Comparison of ENCODE assay signal across 19 cellular contexts in the genomic region with DNA sequence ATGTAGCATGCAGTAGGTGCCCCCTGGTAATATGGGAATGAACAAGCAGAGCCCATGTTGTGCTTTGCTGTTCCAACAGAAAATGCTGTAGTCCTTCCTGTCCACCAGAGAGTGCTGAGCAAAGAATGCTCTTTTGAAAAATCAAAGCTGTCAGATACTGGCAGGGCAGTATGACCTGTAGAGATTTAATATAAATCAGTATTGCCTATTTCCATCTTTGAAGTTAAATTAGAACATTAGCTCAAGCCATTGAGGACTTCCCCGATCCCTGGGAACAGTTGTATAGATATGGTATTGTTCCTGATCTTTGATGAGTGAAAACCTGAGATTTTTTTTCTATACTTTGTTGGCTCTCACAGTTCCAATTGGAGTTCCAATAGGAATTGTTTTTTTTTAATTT. TPM values are rescaled to one million over a fixed set of nuclear protein-coding genes. Genes with fewer than 3 reads are reported as not detected.
DNase-seq lines count a peak whose midpoint lies in the region; FAIRE-seq and TF ChIP-seq lines count a peak whose summit lies in the region.
"Had no signal": no experiment of that assay in that cellular context is flagged by ENCODE, and none has a peak within 500 bp of the region (broad histone marks: within the 10 kb centered on the region; RNA-seq: fewer than 3 reads in every experiment).

No MANE protein-coding gene starts in this region.

- peak; percentile 39 for FAIRE-seq in keratinocyte (lab: Jason Lieb, UNC)
- FAIRE-seq: A549, GM12878, H1, HepG2 had no signal

- H3K27me3 ChIP-seq in BE2C (no peaks in the 10 kb centered on the region), keratinocyte (ENCODE audit: control insufficient read depth, extremely low read depth, insufficient read depth, low read length) (no peaks in the 10 kb centered on the region), thyroid gland (no peaks in the 10 kb centered on the region)
- H3K27me3 ChIP-seq: BLaER1 had no signal

- no peak overlapping the region for H3K4me3 ChIP-seq in BE2C (ENCODE audit: low read depth, low read length)
- H3K4me3 ChIP-seq in keratinocyte (ENCODE audit: control insufficient read depth in 2 of 3, extremely low read depth in 1 of 3, insufficient read depth in 2 of 3, low read depth in 1 of 3, low read length in 3 of 3): no peak overlapping the region
- H3K4me3 ChIP-seq in thyroid gland (replicated peaks in 1 of 3): no peak overlapping the region
- H3K4me3 ChIP-seq: A549, BLaER1, GM12878, HAP-1 had no signal

- H3K9me3 Mint-ChIP-seq in activated naive CD8-positive, alpha-beta T cell treated with anti-CD3 and anti-CD28 coated beads for 36 hours: no peaks in the 10 kb centered on the region
- H3K9me3 Mint-ChIP-seq: CD14-positive monocyte; CD8-positive, alpha-beta T cell had no signal

- peaks cover 14% of the 10 kb centered on the region for H3K79me2 ChIP-seq in keratinocyte (ENCODE audit: control insufficient read depth, insufficient read depth, low read length)

- DNase-seq in BE2C: no peak
- DNase-seq in NCI-H69 (lab: John Stamatoyannopoulos, UW): peak; percentile 79
- no peak for DNase-seq in keratinocyte (ENCODE audit: low read depth, low spot score)
- no peak for DNase-seq in thyroid gland
- no peak for DNase-seq in GM19240 (ENCODE audit: insufficient read length, low spot score)
- no peak for DNase-seq in NCI-H446 treated with DMSO at 0.1 percent for 48 hours (lab: John Stamatoyannopoulos, UW)
- no peak for DNase-seq in activated naive CD8-positive, alpha-beta T cell treated with anti-CD3 and anti-CD28 coated beads for 36 hours
- DNase-seq: AML-193; Calu3; CD8-positive, alpha-beta T cell had no signal

- no peak overlapping the region for H3K4me3 Mint-ChIP-seq in activated naive CD8-positive, alpha-beta T cell treated with anti-CD3 and anti-CD28 coated beads for 36 hours
- H3K4me3 Mint-ChIP-seq: CD14-positive monocyte; CD8-positive, alpha-beta T cell had no signal

- dilution Hi-C loops in keratinocyte (cut with MboI; ENCODE audit: extremely low pct_ligation_motif_present, low sequenced_read_pairs): no loop called here

- H3K36me3 Mint-ChIP-seq in activated naive CD8-positive, alpha-beta T cell treated with anti-CD3 and anti-CD28 coated beads for 36 hours: no peaks in the 10 kb centered on the region

- no peaks in the 10 kb centered on the region for H3K4me1 Mint-ChIP-seq in activated naive CD8-positive, alpha-beta T cell treated with anti-CD3 and anti-CD28 coated beads for 36 hours

- no peak overlapping the region for H2AFZ ChIP-seq in keratinocyte (ENCODE audit: control insufficient read depth, low read length)

- no peaks in the 10 kb centered on the region for H4K20me1 ChIP-seq in keratinocyte (ENCODE audit: control insufficient read depth, extremely low read depth, insufficient read depth, low read length)
- H4K20me1 ChIP-seq: BLaER1 had no signal

- no peak for TF ChIP-seq POLR2A in thyroid gland (IDR thresholded peaks at IDR 0.05)

- H3K27me3 Mint-ChIP-seq in activated naive CD8-positive, alpha-beta T cell treated with anti-CD3 and anti-CD28 coated beads for 36 hours: no peaks in the 10 kb centered on the region

- no peaks in the 10 kb centered on the region for H3K9me1 ChIP-seq in keratinocyte (ENCODE audit: control insufficient read depth, extremely low read depth, insufficient read depth, low read length)

- intact Hi-C loops in thyroid gland (cut with DNase I): no loop called here

- no peak overlapping the region for H3K27ac Mint-ChIP-seq in activated naive CD8-positive, alpha-beta T cell treated with anti-CD3 and anti-CD28 coated beads for 36 hours
- H3K27ac Mint-ChIP-seq: CD8-positive, alpha-beta T cell had no signal

- no peaks in the 10 kb centered on the region for H3K9me3 ChIP-seq in BE2C
- no peaks in the 10 kb centered on the region for H3K9me3 ChIP-seq in keratinocyte (ENCODE audit: control insufficient read depth, low read depth, low read length)
- no peaks in the 10 kb centered on the region for H3K9me3 ChIP-seq in thyroid gland
- H3K9me3 ChIP-seq: A549, BLaER1, HAP-1 had no signal

- H3K4me1 ChIP-seq in BE2C (peaks cover 38% of the 10 kb centered on the region), keratinocyte (ENCODE audit: control insufficient read depth, extremely low read depth, insufficient read depth, low read length) (peaks cover 35% of the 10 kb centered on the region), thyroid gland (peaks cover 38 to 40% of the 10 kb centered on the region in 2 donors)
- H3K4me1 ChIP-seq: BLaER1 had no signal

- no peak overlapping the region for H3K9ac ChIP-seq in keratinocyte (ENCODE audit: control insufficient read depth, extremely low read depth, insufficient read depth, low read length)
- H3K9ac ChIP-seq: BLaER1 had no signal

- H3K27ac ChIP-seq in keratinocyte (ENCODE audit: control insufficient read depth, insufficient read depth, low read length) (no peak overlapping the region), thyroid gland (peak overlapping the region in 2 of 3 donors; percentile 27 to 97)
- H3K27ac ChIP-seq: 22Rv1, A549, BLaER1 had no signal

- WGBS in thyroid gland, 2 donors: 92 to 96% methylated on average over 1 of the region's 1 CpG

- H3K4me2 ChIP-seq in keratinocyte (ENCODE audit: control insufficient read depth, extremely low read depth, insufficient read depth, low read depth, low read length): no peak overlapping the region
- H3K4me2 ChIP-seq: A549, BLaER1 had no signal

- peaks cover 18% of the 10 kb centered on the region for H3K36me3 ChIP-seq in BE2C
- H3K36me3 ChIP-seq in keratinocyte (ENCODE audit: control insufficient read depth in 2 of 2, extremely low read depth in 1 of 2, insufficient read depth in 2 of 2, low read length in 2 of 2): no peaks in the 10 kb centered on the region
- peaks cover 0 to 4% of the 10 kb centered on the region in 2 donors for H3K36me3 ChIP-seq in thyroid gland
- H3K36me3 ChIP-seq: BLaER1, HAP-1 had no signal

- TF ChIP-seq CTCF in BE2C (IDR thresholded peaks at IDR 0.05; ENCODE audit: low read depth, low read length) (peak; percentile 45), keratinocyte (optimal IDR thresholded peaks at IDR 0.05 in 1 of 3, IDR thresholded peaks at IDR 0.05 in 1 of 3, conservative IDR thresholded peaks at IDR 0.05 in 1 of 3; ENCODE audit: extremely low read depth in 1 of 3, insufficient read depth in 2 of 3, low read length in 3 of 3) (no peak), thyroid gland (IDR thresholded peaks at IDR 0.05) (peak in 1 of 6 experiments; percentile 13)

RNA-seq across cellular contexts. Expression of gene TTC8, which starts 13.0 kb away (rescaled TPM):
- 86.6 TPM for polyA plus RNA-seq in BE2C (2012; ENCODE audit: insufficient read depth, insufficient read length, low read depth)
- 42.1 to 49.2 TPM (median 43.0 TPM) in 3 replicates for polyA plus RNA-seq in keratinocyte
- 13.1 TPM for polyA plus RNA-seq in keratinocyte (2011; ENCODE audit: low read depth)
- 36.5 and 50.6 TPM in 2 replicates for polyA plus RNA-seq in keratinocyte (2011; cell fraction: cytosol; rRNA removed)
- 67.2 and 81.9 TPM in 2 replicates for polyA plus RNA-seq in keratinocyte (2011; cell fraction: nucleus; rRNA removed)
- polyA plus RNA-seq in keratinocyte (2012; ENCODE audit: low replicate concordance): 10.3 and 23.5 TPM in 2 replicates
- polyA minus RNA-seq in keratinocyte: 13.1 to 24.4 TPM (median 24.0 TPM) in 3 replicates
- 28.8 TPM for polyA minus RNA-seq in keratinocyte (2011; cell fraction: cytosol; rRNA and poly(A)+ RNA removed)
- polyA minus RNA-seq in keratinocyte (2011; cell fraction: nucleus; rRNA and poly(A)+ RNA removed): 17.1 and 32.7 TPM in 2 replicates
- total RNA-seq in thyroid gland: 100 to 1,000 TPM in 1 of 4 donors, 10 to 100 TPM in 3; 51.4 to 118 (median 68.0) TPM
- 1 to 10 TPM; 4.8 to 6.4 TPM for total RNA-seq in activated naive CD8-positive, alpha-beta T cell treated with anti-CD3 and anti-CD28 coated beads for 36 hours

RNA-seq across cellular contexts. Expression of gene EML5, which starts 44.7 kb away (rescaled TPM):
- 14.0 TPM for polyA plus RNA-seq in BE2C (2012; ENCODE audit: insufficient read depth, insufficient read length, low read depth)
- 0.60 to 2.0 TPM (median 1.4 TPM) in 3 replicates for polyA plus RNA-seq in keratinocyte
- polyA plus RNA-seq in keratinocyte (2011; ENCODE audit: low read depth): 2.4 TPM
- 0.65 and 1.1 TPM in 2 replicates for polyA plus RNA-seq in keratinocyte (2011; cell fraction: cytosol; rRNA removed)
- 2.9 and 3.5 TPM in 2 replicates for polyA plus RNA-seq in keratinocyte (2011; cell fraction: nucleus; rRNA removed)
- polyA plus RNA-seq in keratinocyte (2012; ENCODE audit: low replicate concordance): 1.0 and 2.0 TPM in 2 replicates
- 0.89 to 5.4 TPM (median 1.3 TPM) in 3 replicates for polyA minus RNA-seq in keratinocyte
- polyA minus RNA-seq in keratinocyte (2011; cell fraction: cytosol; rRNA and poly(A)+ RNA removed): 3.3 TPM
- 6.8 and 15.4 TPM in 2 replicates for polyA minus RNA-seq in keratinocyte (2011; cell fraction: nucleus; rRNA and poly(A)+ RNA removed)
- total RNA-seq in thyroid gland: 10 to 100 TPM in 1 of 4 donors, 1 to 10 TPM in 3; 3.8 to 15.8 (median 7.3) TPM
- 1 to 10 TPM; 3.0 to 3.3 TPM for total RNA-seq in activated naive CD8-positive, alpha-beta T cell treated with anti-CD3 and anti-CD28 coated beads for 36 hours
- total RNA-seq: G401 had no signal
- polyA plus RNA-seq: CD14-positive monocyte, HepG2 had no signal

Comparison
In these comparisons a context has a peak if more than half of its experiments do, and no peak if none do; other contexts are left out.
1. RNA of gene TTC8, which starts 13.0 kb away (total RNA-seq): 51.4 to 118 TPM in thyroid gland; 4.8 to 6.4 TPM in activated naive CD8-positive, alpha-beta T cell treated with anti-CD3 and anti-CD28 coated beads for 36 hours; every median in the first group is over 4 times any median in the second.